In the genomic region with DNA sequence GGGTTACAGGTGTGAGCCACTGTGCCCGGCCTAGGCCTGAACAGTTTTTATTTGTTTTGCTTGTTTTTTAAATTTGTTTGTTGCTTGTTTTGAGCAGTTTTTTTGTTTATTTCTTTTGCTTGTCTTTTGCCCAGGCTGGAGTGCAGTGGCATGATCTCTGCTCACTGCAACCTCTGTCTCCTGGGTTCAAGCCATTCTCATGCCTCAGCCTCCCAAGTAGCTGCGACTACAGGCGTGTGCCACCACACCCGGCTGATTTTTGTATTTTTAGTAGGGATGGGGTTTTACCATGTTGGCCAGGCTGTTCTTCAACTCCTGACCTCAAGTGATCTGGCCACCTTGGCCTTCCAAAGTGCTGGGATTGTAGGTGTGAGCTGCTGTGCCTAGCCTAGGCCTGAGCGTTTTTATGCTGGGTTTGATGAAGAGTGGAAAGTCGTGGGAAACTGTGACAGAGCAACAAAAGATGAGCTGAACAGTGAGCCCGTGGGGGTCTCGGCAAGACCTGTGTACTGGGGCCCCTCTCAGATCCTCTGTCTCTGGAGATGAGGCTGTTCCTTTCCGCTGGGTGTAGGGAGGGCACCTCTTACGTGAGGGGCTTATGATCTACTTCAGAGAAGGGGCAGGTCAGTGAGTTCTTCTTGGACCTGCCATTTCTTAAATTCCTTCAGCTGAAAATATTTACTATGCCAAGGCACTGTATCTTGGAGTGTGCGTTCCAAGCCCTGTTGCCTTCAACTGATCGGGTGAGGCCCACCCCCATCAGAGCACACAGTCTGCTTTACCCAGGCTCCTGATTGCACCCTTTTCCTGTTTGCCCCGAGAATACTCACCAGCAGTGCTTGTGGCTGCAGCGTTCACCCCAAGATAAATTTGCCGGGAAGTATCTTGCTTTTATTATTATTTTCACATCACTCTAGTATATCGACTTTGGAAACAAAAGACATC, we compare ENCODE assay signal across 11 cellular contexts.
DNase-seq lines count a peak whose midpoint lies in the region; ATAC-seq, FAIRE-seq and TF ChIP-seq lines count a peak whose summit lies in the region.
"Had no signal": no experiment of that assay in that cellular context is flagged by ENCODE, and none has a peak within 500 bp of the region (broad histone marks: within the 10 kb centered on the region; RNA-seq: fewer than 3 reads in every experiment).

No MANE protein-coding gene starts in this region.

- peaks cover 23% of the 10 kb centered on the region for H3K79me2 ChIP-seq in OCI-LY3 (ENCODE audit: low read length)
- peaks cover 7 to 80% of the 10 kb centered on the region in 2 experiments; a peak in 3 of 4 replicates for H3K79me2 ChIP-seq in H1 (ENCODE audit: control insufficient read depth in 1 of 2, insufficient read depth in 2 of 2, low read length in 2 of 2)
- peaks cover 36% of the 10 kb centered on the region for H3K79me2 ChIP-seq in trophoblast cell (ENCODE audit: control insufficient read depth, insufficient read depth, low read length, poor library complexity)

- no peaks in the 10 kb centered on the region for H3K27me3 ChIP-seq in CD4-positive, alpha-beta memory T cell (ENCODE audit: insufficient read depth, low read length)
- H3K27me3 ChIP-seq in OCI-LY3 (ENCODE audit: low read depth, low read length) (no peaks in the 10 kb centered on the region), H1 (replicated peaks in 1 of 4; ENCODE audit: control insufficient read depth in 3 of 4, extremely low read depth in 1 of 4, insufficient read depth in 3 of 4, low read length in 3 of 4) (no peaks in the 10 kb centered on the region), trophoblast cell (ENCODE audit: insufficient read depth, low read length) (no peaks in the 10 kb centered on the region)
- H3K27me3 ChIP-seq: MG63 had no signal

- peak overlapping the region; percentile 90 to 100 (median 95) for H3K27ac Mint-ChIP-seq in CD4-positive, alpha-beta memory T cell

- intact Hi-C loops in CD4-positive, alpha-beta memory T cell (cut with micrococcal nuclease), result no loop called here

- no peak for TF ChIP-seq RAD21 in H1 (IDR thresholded peaks at IDR 0.05 in 1 of 2, conservative IDR thresholded peaks at IDR 0.05 in 1 of 2; ENCODE audit: low read depth in 2 of 2, low read length in 2 of 2)

- no peak overlapping the region for H2BK120ac ChIP-seq in H1 (replicated peaks; ENCODE audit: low read depth, low read length)
- H2BK120ac ChIP-seq in trophoblast cell (ENCODE audit: insufficient read depth, low read length, poor library complexity), result no peak overlapping the region

- no peak overlapping the region for H4K5ac ChIP-seq in H1 (ENCODE audit: insufficient read length, low read depth, low read length)

- peaks cover 15 to 45% of the 10 kb centered on the region in 2 donors for H3K36me3 Mint-ChIP-seq in CD4-positive, alpha-beta memory T cell

- CTCF ChIA-PET in CD4-positive, alpha-beta memory T cell (lab: Charles Lee; ENCODE audit: partially characterized antibody), result interaction anchor here (0.7 to 3.0 kb wide), 10 partner anchors 8 to 74 kb away, joined by 3 to 13 read pairs (median 6); no protein-coding TSS in a partner anchor
- CTCF ChIA-PET in H1 (lab: Charles Lee; ENCODE audit: partially characterized antibody), result interaction anchor here (1.2 to 2.2 kb wide), 5 partner anchors 9 to 38 kb away, joined by 3 to 9 read pairs (median 4); no protein-coding TSS in a partner anchor

- ATAC-seq in HG02884 (IDR thresholded peaks at IDR 0.05; ENCODE audit: unreplicated experiment) (no peak), GM18861 (IDR thresholded peaks at IDR 0.05; ENCODE audit: unreplicated experiment) (no peak), HG03280 (IDR thresholded peaks at IDR 0.05; ENCODE audit: unreplicated experiment) (no peak)
- ATAC-seq: sciatic nerve had no signal

- no peak overlapping the region for H2BK12ac ChIP-seq in H1 (ENCODE audit: low read depth, low read length)
- peak overlapping the region; percentile 15 for H2BK12ac ChIP-seq in trophoblast cell (ENCODE audit: low read length)

- H3K9ac ChIP-seq in OCI-LY3 (ENCODE audit: low read length) (peak overlapping the region; percentile 57), H1 (replicated peaks in 1 of 4; ENCODE audit: extremely low read depth in 1 of 4, low read depth in 3 of 4, low read length in 3 of 4) (no peak overlapping the region), trophoblast cell (ENCODE audit: low read length) (no peak overlapping the region)

- H3K27me3 Mint-ChIP-seq in CD4-positive, alpha-beta memory T cell, result no peaks in the 10 kb centered on the region

- FAIRE-seq in H1 (lab: Jason Lieb, UNC), result no peak

- no peak overlapping the region for H3K23ac ChIP-seq in H1 (ENCODE audit: insufficient read length)
- H3K23ac ChIP-seq in trophoblast cell (ENCODE audit: low read length), result no peak overlapping the region

- peaks cover 99% of the 10 kb centered on the region for H3K4me1 ChIP-seq in CD4-positive, alpha-beta memory T cell (ENCODE audit: insufficient read depth, low read length)
- H3K4me1 ChIP-seq in OCI-LY3 (ENCODE audit: low read length) (peaks cover 64% of the 10 kb centered on the region), H1 (replicated peaks in 1 of 4; ENCODE audit: control insufficient read depth in 3 of 4, insufficient read depth in 4 of 4, low read length in 3 of 4) (peaks cover 14 to 33% (median 27%) of the 10 kb centered on the region in 4 experiments), trophoblast cell (ENCODE audit: control insufficient read depth in 1 of 2, insufficient read depth in 2 of 2, low read length in 2 of 2) (peaks cover 41 to 44% of the 10 kb centered on the region in 2 experiments)

- H2BK5ac ChIP-seq in H1 (ENCODE audit: low read depth, low read length) (no peak overlapping the region), trophoblast cell (ENCODE audit: low read depth, low read length, poor library complexity) (no peak overlapping the region)

- H2BK20ac ChIP-seq in H1 (ENCODE audit: low read length), result no peak overlapping the region

- 89% methylated on average over 16 of the region's 16 CpGs; no CpG with 5 or more reads in 1 of the 2 experiments for WGBS in H1 (ENCODE audit: extremely low coverage in 1 of 2, insufficient coverage in 1 of 2, insufficient read length in 1 of 2, insufficient replicate concordance in 2 of 2, low coverage in 1 of 2, low lambda C conversion rate in 2 of 2, missing lambda C conversion rate in 1 of 2), 2 experiments
- no CpG with 5 or more reads among the region's 16 CpGs for WGBS in trophoblast cell (ENCODE audit: extremely low coverage, insufficient coverage, insufficient read length)

- peaks cover 58 to 95% (median 76%) of the 10 kb centered on the region in 4 donors for H3K4me1 Mint-ChIP-seq in CD4-positive, alpha-beta memory T cell

- 0 out of 2 replicates have a peak overlapping the region, but pooled peaks have one; percentile 69 for H2AFZ ChIP-seq in OCI-LY3 (ENCODE audit: low read depth, low read length)
- no peak overlapping the region for H2AFZ ChIP-seq in H1 (ENCODE audit: low read length)
- no peak overlapping the region for H2AFZ ChIP-seq in trophoblast cell (ENCODE audit: insufficient read depth, low read length, poor library complexity)

- no peak for DNase-seq in CD4-positive, alpha-beta memory T cell
- DNase-seq in H1 (ENCODE audit: low read depth in 1 of 2, low spot score in 2 of 2) (no peak), trophoblast cell (no peak), germinal center (ENCODE audit: low spot score) (no peak)
- DNase-seq: DMS153, MG63 had no signal

- H3K14ac ChIP-seq in H1 (ENCODE audit: insufficient read length) (no peak overlapping the region), trophoblast cell (ENCODE audit: low read length) (no peak overlapping the region)

- H3K4me2 ChIP-seq in OCI-LY3 (ENCODE audit: low read length) (peak overlapping the region; percentile 99), H1 (ENCODE audit: insufficient read depth in 1 of 2, low read depth in 2 of 2, low read length in 2 of 2) (no peak overlapping the region), trophoblast cell (ENCODE audit: low read length) (no peak overlapping the region)

- TF ChIP-seq POLR2A in H1 (IDR thresholded peaks at IDR 0.05; ENCODE audit: control extremely low read depth in 1 of 2, low read depth in 2 of 2, low read length in 2 of 2), result no peak

- H2AK5ac ChIP-seq in H1 (ENCODE audit: low read depth, low read length) (no peak overlapping the region), trophoblast cell (ENCODE audit: low read length) (no peak overlapping the region)

- peaks cover 9% of the 10 kb centered on the region for H3K36me3 ChIP-seq in CD4-positive, alpha-beta memory T cell (ENCODE audit: insufficient read depth, low read length)
- H3K36me3 ChIP-seq in OCI-LY3 (replicated peaks; ENCODE audit: low read depth, low read length), result peaks cover 5% of the 10 kb centered on the region
- H3K36me3 ChIP-seq in H1 (ENCODE audit: control insufficient read depth in 2 of 4, insufficient read depth in 4 of 4, low read length in 3 of 4), result no peaks in the 10 kb centered on the region
- peaks cover 2% of the 10 kb centered on the region in 2 experiments for H3K36me3 ChIP-seq in trophoblast cell (ENCODE audit: control insufficient read depth in 1 of 2, insufficient read depth in 2 of 2, low read length in 2 of 2)

- H3K4me3 Mint-ChIP-seq in CD4-positive, alpha-beta memory T cell, result peak overlapping the region; percentile 72 to 100 (median 92)

- TF ChIP-seq EP300 in H1 (IDR thresholded peaks at IDR 0.05; ENCODE audit: borderline replicate concordance in 1 of 2, low read depth in 2 of 2, low read length in 2 of 2), result no peak

- peak overlapping the region; percentile 28 to 29 for H3K4me3 ChIP-seq in CD4-positive, alpha-beta memory T cell (ENCODE audit: low read length in 2 of 2)
- H3K4me3 ChIP-seq in OCI-LY3 (ENCODE audit: low read length) (peak overlapping the region; percentile 89), H1 (ENCODE audit: extremely low read depth in 1 of 4, insufficient read depth in 2 of 4, low read depth in 3 of 4, low read length in 4 of 4) (no peak overlapping the region), trophoblast cell (ENCODE audit: low read depth, low read length) (no peak overlapping the region)
- H3K4me3 ChIP-seq: MG63 had no signal

- H4K8ac ChIP-seq in H1 (ENCODE audit: extremely low read depth, insufficient read depth, low read length), result peak overlapping the region; percentile 7; the same call in 1 of the 2 replicates
- no peak overlapping the region for H4K8ac ChIP-seq in trophoblast cell (ENCODE audit: low read depth, low read length)

- H3K9me3 ChIP-seq in CD4-positive, alpha-beta memory T cell (ENCODE audit: control insufficient read depth in 1 of 2, low read length in 2 of 2), result no peaks in the 10 kb centered on the region
- H3K9me3 ChIP-seq in OCI-LY3 (ENCODE audit: insufficient read depth, low read length) (no peaks in the 10 kb centered on the region; the same call in 1 of the 2 replicates), H1 (ENCODE audit: insufficient read depth in 2 of 2, low read depth in 1 of 2, low read length in 1 of 2) (no peaks in the 10 kb centered on the region), trophoblast cell (ENCODE audit: insufficient read depth, low read depth, low read length) (no peaks in the 10 kb centered on the region)
- H3K9me3 ChIP-seq: MG63 had no signal

- H3K4ac ChIP-seq in H1 (replicated peaks; ENCODE audit: insufficient read length, low read depth, low read length), result no peak overlapping the region
- H3K4ac ChIP-seq in trophoblast cell (ENCODE audit: low read depth, low read length), result peak overlapping the region; percentile 82

- POLR2A ChIA-PET in CD4-positive, alpha-beta memory T cell (lab: Charles Lee; ENCODE audit: partially characterized antibody), result interaction anchor here (0.8 to 71.9 kb wide), 6 partner anchors 12 to 668 kb away, joined by 3 to 6031 read pairs (median 148); a partner anchor contains a TSS
- POLR2A ChIA-PET in H1 (lab: Charles Lee; ENCODE audit: partially characterized antibody), result no interaction called here

- H3K79me1 ChIP-seq in H1 (ENCODE audit: low read depth, low read length) (peaks cover 8% of the 10 kb centered on the region), trophoblast cell (ENCODE audit: low read length) (peaks cover 23% of the 10 kb centered on the region)

- H3K9me3 Mint-ChIP-seq in CD4-positive, alpha-beta memory T cell, result peaks cover 0 to 2% (median 0%) of the 10 kb centered on the region in 8 donors

- H3K18ac ChIP-seq in H1 (ENCODE audit: extremely low read depth, low read length) (no peak overlapping the region), trophoblast cell (ENCODE audit: low read length) (no peak overlapping the region)

- TF ChIP-seq CTCF in OCI-LY3 (IDR thresholded peaks at IDR 0.05; ENCODE audit: low read depth, low read length) (no peak), H1 (IDR thresholded peaks at IDR 0.05; ENCODE audit: control extremely low read depth in 1 of 3, insufficient read depth in 1 of 3, low read depth in 1 of 3, low read length in 3 of 3) (no peak)

- no peak overlapping the region for H3K56ac ChIP-seq in H1 (replicated peaks; ENCODE audit: insufficient read length, low read depth, low read length)

- peak overlapping the region; percentile 73 for H3K27ac ChIP-seq in CD4-positive, alpha-beta memory T cell (ENCODE audit: low read depth, low read length)
- peak overlapping the region; percentile 86 for H3K27ac ChIP-seq in OCI-LY3 (ENCODE audit: low read length)
- no peak overlapping the region for H3K27ac ChIP-seq in H1 (ENCODE audit: low read depth, low read length)
- no peak overlapping the region for H3K27ac ChIP-seq in trophoblast cell (ENCODE audit: low read depth, low read length)

- no peak overlapping the region for H4K91ac ChIP-seq in H1 (replicated peaks; ENCODE audit: insufficient read length, low read length)
- no peak overlapping the region for H4K91ac ChIP-seq in trophoblast cell (ENCODE audit: low read depth, low read length)

- 0 out of 2 replicates have a peak overlapping the region, but pooled peaks have one; percentile 61 for H2BK15ac ChIP-seq in H1 (ENCODE audit: low read length)

- H3K23me2 ChIP-seq in H1 (ENCODE audit: low read depth, low read length), result 0 out of 2 replicates have a peak, but pooled peaks cover 2% of the 10 kb centered on the region

- H4K12ac ChIP-seq in trophoblast cell (ENCODE audit: low read depth, low read length), result no peak overlapping the region

- H4K20me1 ChIP-seq in OCI-LY3 (ENCODE audit: insufficient read depth, low read length) (no peaks in the 10 kb centered on the region), H1 (replicated peaks in 1 of 2; ENCODE audit: control insufficient read depth in 1 of 2, insufficient read depth in 2 of 2, low read length in 2 of 2) (peaks cover 6 to 13% of the 10 kb centered on the region in 2 experiments)

Comparison
In these comparisons a context has a peak if more than half of its experiments do, and no peak if none do; other contexts are left out.
1. H3K27ac ChIP-seq: peak in CD4-positive, alpha-beta memory T cell (single experiment) and OCI-LY3 (single experiment); none in H1 (single experiment) and trophoblast cell (single experiment).
2. H3K4me3 ChIP-seq: peak in CD4-positive, alpha-beta memory T cell (2 of 2) and OCI-LY3 (single experiment); none in H1 (0 of 4) and trophoblast cell (single experiment).